Comparison of ENCODE assay signal across 14 cellular contexts in the genomic region with DNA sequence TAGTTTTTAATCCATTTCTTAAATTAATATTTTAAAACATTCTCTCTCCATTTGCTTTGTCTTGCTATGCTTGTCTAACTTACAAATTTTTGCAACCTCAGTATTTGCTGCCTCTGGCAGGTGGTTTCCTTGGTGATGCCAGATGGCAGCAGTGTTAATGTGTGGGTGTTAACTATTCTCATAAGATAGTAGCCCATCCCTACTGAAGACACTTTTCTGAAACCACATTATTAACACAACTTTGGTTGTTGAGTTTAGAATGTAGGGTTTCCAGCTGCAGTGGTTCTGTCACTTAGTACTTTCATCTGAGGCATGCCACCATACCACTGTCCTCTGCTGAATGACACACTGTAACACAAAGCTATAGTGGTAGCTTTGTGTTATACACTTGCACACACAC.
A peak's percentile ranks its signal among the peaks of the same experiment; 100 is the strongest.
DNase-seq lines count a peak whose midpoint lies in the region; ATAC-seq and TF ChIP-seq lines count a peak whose summit lies in the region.
"Had no signal": no experiment of that assay in that cellular context is flagged by ENCODE, and none has a peak within 500 bp of the region (broad histone marks: within the 10 kb centered on the region; RNA-seq: fewer than 3 reads in every experiment).

No MANE protein-coding gene starts in this region.

- intact Hi-C loops in tibial artery (cut with DNase I; ENCODE audit: low total_unique reads) = no loop called here

- no peaks in the 10 kb centered on the region for H3K4me1 Mint-ChIP-seq in stimulated activated effector memory CD8-positive, alpha-beta T cell treated with anti-CD3 and anti-CD28 coated beads, Interleukin-12 subunit alpha, Interleukin-12 subunit beta, amount 100 ng/mL, for 72 hours
- H3K4me1 Mint-ChIP-seq in WTC11 = no peaks in the 10 kb centered on the region

- no peaks in the 10 kb centered on the region for H3K9me3 Mint-ChIP-seq in stimulated activated effector memory CD8-positive, alpha-beta T cell treated with anti-CD3 and anti-CD28 coated beads, Interleukin-12 subunit alpha, Interleukin-12 subunit beta, amount 100 ng/mL, for 72 hours
- H3K9me3 Mint-ChIP-seq in WTC11 = no peaks in the 10 kb centered on the region

- CTCF ChIA-PET in WTC11 (lab: Charles Lee) = no interaction called here

- TF ChIP-seq CTCF in WTC11 (IDR thresholded peaks at IDR 0.05) = no peak
- TF ChIP-seq CTCF in tibial artery (IDR thresholded peaks at IDR 0.05) = no peak
- no peak for TF ChIP-seq CTCF in brain microvascular endothelial cell (IDR thresholded peaks at IDR 0.05; ENCODE audit: low read depth, low read length, missing control alignments)

- H3K36me3 ChIP-seq in tibial artery (peaks cover 0 to 5% (median 0%) of the 10 kb centered on the region in 3 donors), brain microvascular endothelial cell (replicated peaks) (no peaks in the 10 kb centered on the region)
- H3K36me3 ChIP-seq: pancreas had no signal

- ATAC-seq in HG02678 (IDR thresholded peaks at IDR 0.05; ENCODE audit: unreplicated experiment) = peak; percentile 79
- peak; percentile 80 for ATAC-seq in HG03521 (IDR thresholded peaks at IDR 0.05; ENCODE audit: unreplicated experiment)
- peak; percentile 78 for ATAC-seq in stimulated activated effector memory CD8-positive, alpha-beta T cell treated with anti-CD3 and anti-CD28 coated beads, Interleukin-12 subunit alpha, Interleukin-12 subunit beta, amount 100 ng/mL, for 72 hours
- ATAC-seq in WTC11 = no peak
- ATAC-seq: activated CD4-positive, CD25-positive, alpha-beta regulatory T cell treated with anti-CD3 and anti-CD28 coated beads, Interleukin-2, amount 50 U/mL, for 24 hours had no signal

- H3K27ac ChIP-seq in tibial artery (no peak overlapping the region), brain microvascular endothelial cell (no peak overlapping the region)
- H3K27ac ChIP-seq: pancreas had no signal

- H3K4me3 ChIP-seq in tibial artery (no peak overlapping the region), brain microvascular endothelial cell (ENCODE audit: low read depth, low read length) (no peak overlapping the region)
- H3K4me3 ChIP-seq: pancreas had no signal

- no peak overlapping the region for H3K4me3 Mint-ChIP-seq in stimulated activated effector memory CD8-positive, alpha-beta T cell treated with anti-CD3 and anti-CD28 coated beads, Interleukin-12 subunit alpha, Interleukin-12 subunit beta, amount 100 ng/mL, for 72 hours
- no peak overlapping the region for H3K4me3 Mint-ChIP-seq in WTC11

- DNase-seq in NCI-H82 (lab: John Stamatoyannopoulos, UW) (peak; percentile 24), NCI-H82 treated with DMSO at 0.1 percent for 48 hours (lab: John Stamatoyannopoulos, UW; ENCODE audit: unreplicated experiment) (no peak), WTC11 (ENCODE audit: low spot score) (no peak), tibial artery (no peak), brain microvascular endothelial cell (no peak)
- no peak for DNase-seq in stimulated activated effector memory CD8-positive, alpha-beta T cell treated with anti-CD3 and anti-CD28 coated beads, Interleukin-12 subunit alpha, Interleukin-12 subunit beta, amount 100 ng/mL, for 72 hours (ENCODE audit: low spot score in 2 of 2)
- DNase-seq: aorta, KBM-7, NCI-H187, OCI-M1, pancreas had no signal

- in situ Hi-C loops in brain microvascular endothelial cell (cut with HindIII; ENCODE audit: low pct_ligation_motif_present, low sequenced_read_pairs) = no loop called here

- H3K27me3 ChIP-seq in tibial artery (no peaks in the 10 kb centered on the region), brain microvascular endothelial cell (replicated peaks) (no peaks in the 10 kb centered on the region)
- H3K27me3 ChIP-seq: pancreas had no signal

- no peak overlapping the region for H3K27ac Mint-ChIP-seq in stimulated activated effector memory CD8-positive, alpha-beta T cell treated with anti-CD3 and anti-CD28 coated beads, Interleukin-12 subunit alpha, Interleukin-12 subunit beta, amount 100 ng/mL, for 72 hours
- H3K27ac Mint-ChIP-seq in WTC11 = no peak overlapping the region

- H3K9me3 ChIP-seq in tibial artery = no peaks in the 10 kb centered on the region
- H3K9me3 ChIP-seq: pancreas had no signal

- no peaks in the 10 kb centered on the region for H3K36me3 Mint-ChIP-seq in stimulated activated effector memory CD8-positive, alpha-beta T cell treated with anti-CD3 and anti-CD28 coated beads, Interleukin-12 subunit alpha, Interleukin-12 subunit beta, amount 100 ng/mL, for 72 hours
- peaks cover 2% of the 10 kb centered on the region; the same call in 1 of the 2 replicates for H3K36me3 Mint-ChIP-seq in WTC11

- H3K27me3 Mint-ChIP-seq in WTC11 (ENCODE audit: low read depth) = no peaks in the 10 kb centered on the region

- no peaks in the 10 kb centered on the region for H3K4me1 ChIP-seq in tibial artery
- H3K4me1 ChIP-seq: pancreas had no signal

- POLR2A ChIA-PET in WTC11 (lab: Charles Lee) = no interaction called here

TF ChIP-seq in WTC11, 78 proteins besides CTCF, POLR2A, EP300 and RAD21:
- no peak for TF ChIP-seq SOX15 (CRISPR knock-in tag; IDR thresholded peaks at IDR 0.05)
- TF ChIP-seq NR1H2 (CRISPR knock-in tag; IDR thresholded peaks at IDR 0.05) = no peak
- TF ChIP-seq RELA (CRISPR knock-in tag; IDR thresholded peaks at IDR 0.05; ENCODE audit: borderline replicate concordance) = no peak
- no peak for TF ChIP-seq TP53 (CRISPR knock-in tag; IDR thresholded peaks at IDR 0.05)
- TF ChIP-seq, protein P1, sequence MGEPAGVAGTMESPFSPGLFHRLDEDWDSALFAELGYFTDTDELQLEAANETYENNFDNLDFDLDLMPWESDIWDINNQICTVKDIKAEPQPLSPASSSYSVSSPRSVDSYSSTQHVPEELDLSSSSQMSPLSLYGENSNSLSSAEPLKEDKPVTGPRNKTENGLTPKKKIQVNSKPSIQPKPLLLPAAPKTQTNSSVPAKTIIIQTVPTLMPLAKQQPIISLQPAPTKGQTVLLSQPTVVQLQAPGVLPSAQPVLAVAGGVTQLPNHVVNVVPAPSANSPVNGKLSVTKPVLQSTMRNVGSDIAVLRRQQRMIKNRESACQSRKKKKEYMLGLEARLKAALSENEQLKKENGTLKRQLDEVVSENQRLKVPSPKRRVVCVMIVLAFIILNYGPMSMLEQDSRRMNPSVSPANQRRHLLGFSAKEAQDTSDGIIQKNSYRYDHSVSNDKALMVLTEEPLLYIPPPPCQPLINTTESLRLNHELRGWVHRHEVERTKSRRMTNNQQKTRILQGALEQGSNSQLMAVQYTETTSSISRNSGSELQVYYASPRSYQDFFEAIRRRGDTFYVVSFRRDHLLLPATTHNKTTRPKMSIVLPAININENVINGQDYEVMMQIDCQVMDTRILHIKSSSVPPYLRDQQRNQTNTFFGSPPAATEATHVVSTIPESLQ (CRISPR knock-in tag; IDR thresholded peaks at IDR 0.05) = no peak
- TF ChIP-seq MAX (CRISPR knock-in tag; IDR thresholded peaks at IDR 0.05) = no peak
- TF ChIP-seq E2F4 (CRISPR knock-in tag; IDR thresholded peaks at IDR 0.05; ENCODE audit: borderline replicate concordance, low read depth) = no peak
- TF ChIP-seq TCF7 (CRISPR knock-in tag; IDR thresholded peaks at IDR 0.05; ENCODE audit: low read depth) = no peak
- no peak for TF ChIP-seq SMAD3 (CRISPR knock-in tag; IDR thresholded peaks at IDR 0.05; ENCODE audit: borderline replicate concordance)
- TF ChIP-seq CREB1 (CRISPR knock-in tag; IDR thresholded peaks at IDR 0.05) = no peak
- TF ChIP-seq, protein P2, sequence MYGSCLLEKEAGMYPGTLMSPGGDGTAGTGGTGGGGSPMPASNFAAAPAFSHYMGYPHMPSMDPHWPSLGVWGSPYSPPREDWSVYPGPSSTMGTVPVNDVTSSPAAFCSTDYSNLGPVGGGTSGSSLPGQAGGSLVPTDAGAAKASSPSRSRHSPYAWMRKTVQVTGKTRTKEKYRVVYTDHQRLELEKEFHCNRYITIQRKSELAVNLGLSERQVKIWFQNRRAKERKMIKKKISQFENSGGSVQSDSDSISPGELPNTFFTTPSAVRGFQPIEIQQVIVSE (CRISPR knock-in tag; IDR thresholded peaks at IDR 0.05; ENCODE audit: borderline replicate concordance) = no peak
- no peak for TF ChIP-seq KAT7 (CRISPR knock-in tag; IDR thresholded peaks at IDR 0.05; ENCODE audit: borderline replicate concordance)
